21 cellular contexts compared by ENCODE assay signal in the genomic region with DNA sequence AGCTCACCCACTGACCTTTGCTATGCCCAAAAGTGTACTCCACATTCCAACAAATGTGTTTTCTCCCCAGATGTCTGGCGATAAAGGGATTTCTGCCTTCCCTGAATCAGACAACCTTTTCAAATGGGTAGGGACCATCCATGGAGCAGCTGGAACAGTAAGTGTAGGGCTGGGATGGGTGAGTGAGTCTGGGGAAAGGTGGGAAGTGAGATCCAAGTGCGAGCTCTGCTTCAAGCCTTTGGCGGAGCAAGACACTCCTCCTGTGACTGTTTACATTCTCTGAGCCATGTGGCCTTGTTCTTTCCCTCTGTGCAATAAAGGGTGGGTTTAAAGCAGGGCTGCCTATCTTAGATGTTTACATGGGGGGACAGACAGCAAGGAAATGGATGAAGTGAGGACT. TPM values are rescaled to one million over a fixed set of nuclear protein-coding genes. Genes with fewer than 3 reads are reported as not detected.
A peak's percentile ranks its signal among the peaks of the same experiment; 100 is the strongest.
DNase-seq lines count a peak whose midpoint lies in the region; ATAC-seq, FAIRE-seq and TF ChIP-seq lines count a peak whose summit lies in the region.
"Had no signal": no experiment of that assay in that cellular context is flagged by ENCODE, and none has a peak within 500 bp of the region (broad histone marks: within the 10 kb centered on the region; RNA-seq: fewer than 3 reads in every experiment).

No MANE protein-coding gene starts in this region.

- peaks cover 19% of the 10 kb centered on the region for H3F3A ChIP-seq in MM.1S (ENCODE audit: insufficient read depth, low read length)

- H3K27me3 ChIP-seq in MG63 = no peaks in the 10 kb centered on the region
- H3K27me3 ChIP-seq in endodermal cell (ENCODE audit: control insufficient read depth, insufficient read depth, low read length, poor library complexity, severe bottlenecking) = no peaks in the 10 kb centered on the region
- no peaks in the 10 kb centered on the region for H3K27me3 ChIP-seq in MM.1S (replicated peaks; ENCODE audit: insufficient read depth, low read length)
- H3K27me3 ChIP-seq: gastrocnemius medialis, vagina had no signal

- peaks cover 19% of the 10 kb centered on the region for H3K79me2 ChIP-seq in MM.1S (ENCODE audit: low read length)

- H2AFZ ChIP-seq in MM.1S (ENCODE audit: low read length) = no peak overlapping the region

- H3K27ac ChIP-seq in endodermal cell (ENCODE audit: low read depth, low read length) (no peak overlapping the region), MM.1S (ENCODE audit: low read length) (no peak overlapping the region)
- H3K27ac ChIP-seq: vagina had no signal

- DNase-seq in activated naive CD8-positive, alpha-beta T cell treated with anti-CD3 and anti-CD28 coated beads, Interleukin-2, amount 10 ng/mL, durations not matched to agents 7 days and 5 days = no peak
- no peak for DNase-seq in activated naive CD8-positive, alpha-beta T cell treated with anti-CD3 and anti-CD28 coated beads for 36 hours
- DNase-seq in MG63 (no peak), endodermal cell (no peak), retinal pigment epithelial cell (ENCODE audit: low read depth) (no peak), HTR-8/SVneo (ENCODE audit: insufficient read length, low spot score) (no peak), MM.1S (no peak), NAMALWA (ENCODE audit: low spot score) (no peak)
- DNase-seq: activated CD8-positive, alpha-beta memory T cell treated with anti-CD3 and anti-CD28 coated beads, Interleukin-2, amount 50 U/mL, for 48 hours; caudate nucleus; effector memory CD4-positive, alpha-beta T cell; gastrocnemius medialis; NCI-H1930; NCI-H524 treated with DMSO at 0.1 percent for 48 hours; T-helper 17 cell had no signal

- POLR2A ChIA-PET in activated naive CD8-positive, alpha-beta T cell treated with anti-CD3 and anti-CD28 coated beads, Interleukin-2, amount 10 ng/mL, durations not matched to agents 7 days and 5 days (lab: Charles Lee) = interaction anchor here (1.6 to 3.3 kb wide), 4 partner anchors 23 to 120 kb away, joined by 6 to 25 read pairs (median 8); a partner anchor contains a TSS

- no peaks in the 10 kb centered on the region for H3K9me2 ChIP-seq in MM.1S (replicated peaks; ENCODE audit: insufficient read depth, low read length)

- H3K4me1 Mint-ChIP-seq in activated naive CD8-positive, alpha-beta T cell treated with anti-CD3 and anti-CD28 coated beads, Interleukin-2, amount 10 ng/mL, durations not matched to agents 7 days and 5 days = peaks cover 21% of the 10 kb centered on the region
- peaks cover 13% of the 10 kb centered on the region for H3K4me1 Mint-ChIP-seq in activated naive CD8-positive, alpha-beta T cell treated with anti-CD3 and anti-CD28 coated beads for 36 hours
- peaks cover 19% of the 10 kb centered on the region for H3K4me1 Mint-ChIP-seq in endodermal cell

- peaks cover 48% of the 10 kb centered on the region for H3K36me3 Mint-ChIP-seq in activated naive CD8-positive, alpha-beta T cell treated with anti-CD3 and anti-CD28 coated beads, Interleukin-2, amount 10 ng/mL, durations not matched to agents 7 days and 5 days
- peaks cover 46% of the 10 kb centered on the region for H3K36me3 Mint-ChIP-seq in activated naive CD8-positive, alpha-beta T cell treated with anti-CD3 and anti-CD28 coated beads for 36 hours
- H3K36me3 Mint-ChIP-seq in endodermal cell (ENCODE audit: low read depth) = peaks cover 40% of the 10 kb centered on the region

- H3K4me3 ChIP-seq in MG63 (peak overlapping the region; percentile 96; the same call in 1 of the 2 replicates), endodermal cell (ENCODE audit: low read length) (peak overlapping the region; percentile 70), retinal pigment epithelial cell (ENCODE audit: low read length) (peak overlapping the region; percentile 10), MM.1S (ENCODE audit: low read length) (no peak overlapping the region)
- H3K4me3 ChIP-seq: gastrocnemius medialis, lung, vagina had no signal

- H3K9me3 ChIP-seq in MG63 (no peaks in the 10 kb centered on the region), endodermal cell (ENCODE audit: control insufficient read depth, low read length) (no peaks in the 10 kb centered on the region), MM.1S (replicated peaks; ENCODE audit: insufficient read depth, low read length) (no peaks in the 10 kb centered on the region)
- H3K9me3 ChIP-seq: gastrocnemius medialis, vagina had no signal

- H3K9me3 Mint-ChIP-seq in activated naive CD8-positive, alpha-beta T cell treated with anti-CD3 and anti-CD28 coated beads, Interleukin-2, amount 10 ng/mL, durations not matched to agents 7 days and 5 days = no peaks in the 10 kb centered on the region
- no peaks in the 10 kb centered on the region for H3K9me3 Mint-ChIP-seq in activated naive CD8-positive, alpha-beta T cell treated with anti-CD3 and anti-CD28 coated beads for 36 hours
- H3K9me3 Mint-ChIP-seq in endodermal cell = no peaks in the 10 kb centered on the region
- H3K9me3 Mint-ChIP-seq: natural killer cell treated with Interleukin-12 subunit alpha and Interleukin-12 subunit beta and Interleukin-15 and Interleukin-18, amount 100 ng/mL, for 72 hours had no signal

- FAIRE-seq in HTR-8/SVneo (lab: Jason Lieb, UNC) = no peak
- FAIRE-seq: D721Med had no signal

- H3K27me3 Mint-ChIP-seq in activated naive CD8-positive, alpha-beta T cell treated with anti-CD3 and anti-CD28 coated beads, Interleukin-2, amount 10 ng/mL, durations not matched to agents 7 days and 5 days = no peaks in the 10 kb centered on the region
- no peaks in the 10 kb centered on the region for H3K27me3 Mint-ChIP-seq in activated naive CD8-positive, alpha-beta T cell treated with anti-CD3 and anti-CD28 coated beads for 36 hours
- H3K27me3 Mint-ChIP-seq in endodermal cell (ENCODE audit: insufficient read depth) = no peaks in the 10 kb centered on the region
- H3K27me3 Mint-ChIP-seq: activated naive CD8-positive, alpha-beta T cell; natural killer cell treated with Interleukin-12 subunit alpha and Interleukin-12 subunit beta and Interleukin-15 and Interleukin-18, amount 100 ng/mL, for 72 hours; T-helper 17 cell had no signal

- H3K9ac ChIP-seq in endodermal cell (ENCODE audit: extremely low read depth, low read length, poor library complexity, severe bottlenecking) (no peak overlapping the region), MM.1S (ENCODE audit: low read length) (no peak overlapping the region)

- H3K36me3 ChIP-seq in MG63 = peaks cover 72% of the 10 kb centered on the region
- H3K36me3 ChIP-seq in endodermal cell (ENCODE audit: control insufficient read depth, insufficient read depth, low read length) = peaks cover 59% of the 10 kb centered on the region
- H3K36me3 ChIP-seq in MM.1S (replicated peaks; ENCODE audit: insufficient read depth, low read length) = 0 out of 2 replicates have a peak, but pooled peaks cover 3% of the 10 kb centered on the region

- peak overlapping the region; percentile 40 for H3K4me3 Mint-ChIP-seq in activated naive CD8-positive, alpha-beta T cell treated with anti-CD3 and anti-CD28 coated beads, Interleukin-2, amount 10 ng/mL, durations not matched to agents 7 days and 5 days
- no peak overlapping the region for H3K4me3 Mint-ChIP-seq in activated naive CD8-positive, alpha-beta T cell treated with anti-CD3 and anti-CD28 coated beads for 36 hours
- H3K4me3 Mint-ChIP-seq in endodermal cell = peak overlapping the region; percentile 91

- ATAC-seq in activated naive CD8-positive, alpha-beta T cell treated with anti-CD3 and anti-CD28 coated beads, Interleukin-2, amount 10 ng/mL, durations not matched to agents 7 days and 5 days (ENCODE audit: low read depth) = no peak
- ATAC-seq: gastrocnemius medialis; natural killer cell treated with Interleukin-12 subunit alpha and Interleukin-12 subunit beta and Interleukin-15 and Interleukin-18, amount 100 ng/mL, for 72 hours; T-helper 17 cell had no signal

- H3K4me1 ChIP-seq in endodermal cell (ENCODE audit: control insufficient read depth, insufficient read depth, low read length) = peaks cover 10% of the 10 kb centered on the region
- no peaks in the 10 kb centered on the region for H3K4me1 ChIP-seq in MM.1S (ENCODE audit: low read length)

- no peak overlapping the region for H3K27ac Mint-ChIP-seq in activated naive CD8-positive, alpha-beta T cell treated with anti-CD3 and anti-CD28 coated beads, Interleukin-2, amount 10 ng/mL, durations not matched to agents 7 days and 5 days
- H3K27ac Mint-ChIP-seq in activated naive CD8-positive, alpha-beta T cell treated with anti-CD3 and anti-CD28 coated beads for 36 hours = no peak overlapping the region
- H3K27ac Mint-ChIP-seq in endodermal cell = no peak overlapping the region
- H3K27ac Mint-ChIP-seq: activated naive CD8-positive, alpha-beta T cell; T-helper 17 cell had no signal

- no peaks in the 10 kb centered on the region for H4K20me1 ChIP-seq in MM.1S (ENCODE audit: insufficient read depth, low read length)

- TF ChIP-seq CTCF in endodermal cell (conservative IDR thresholded peaks at IDR 0.05) (no peak), retinal pigment epithelial cell (conservative IDR thresholded peaks at IDR 0.05; ENCODE audit: low read depth, low read length) (no peak), MM.1S (IDR thresholded peaks at IDR 0.05; ENCODE audit: low read length) (no peak)

- 96 to 100% methylated on average over 1 to 3 of the region's 3 CpGs for WGBS in endodermal cell (ENCODE audit: insufficient coverage in 1 of 2, insufficient read length in 1 of 2), 2 experiments

- H3K4me2 ChIP-seq in MM.1S (ENCODE audit: low read depth, low read length) = no peak overlapping the region

RNA-seq across cellular contexts. Expression of a gene that starts 1.9 kb away (rescaled TPM):
- 100 to 1,000 TPM; 153 to 154 TPM for total RNA-seq in activated naive CD8-positive, alpha-beta T cell treated with anti-CD3 and anti-CD28 coated beads, Interleukin-2, amount 10 ng/mL, durations not matched to agents 7 days and 5 days
- 100 to 1,000 TPM; 185 to 188 TPM for total RNA-seq in activated naive CD8-positive, alpha-beta T cell treated with anti-CD3 and anti-CD28 coated beads for 36 hours
- 69.5 and 72.7 TPM in 2 replicates for total RNA-seq in MG63 (2014; rRNA removed; shearing (Covaris generic); ENCODE audit: low replicate concordance)
- total RNA-seq in endodermal cell = 100 to 1,000 TPM; 139 to 216 TPM
- polyA plus RNA-seq in endodermal cell (2013, experiment 1 of 2) = 322 TPM
- 323 TPM for polyA plus RNA-seq in endodermal cell (2013, experiment 2 of 2)

RNA-seq across cellular contexts. Expression of a gene that starts 12.8 kb away (rescaled TPM):
- not detected for total RNA-seq in activated naive CD8-positive, alpha-beta T cell treated with anti-CD3 and anti-CD28 coated beads, Interleukin-2, amount 10 ng/mL, durations not matched to agents 7 days and 5 days
- not detected for total RNA-seq in activated naive CD8-positive, alpha-beta T cell treated with anti-CD3 and anti-CD28 coated beads for 36 hours
- not detected in 2 replicates for total RNA-seq in MG63 (2014; rRNA removed; shearing (Covaris generic); ENCODE audit: low replicate concordance)
- total RNA-seq in endodermal cell = under 1 TPM in 1 of 2 donors, not detected in 1; 0.51 TPM
- 1.2 TPM for polyA plus RNA-seq in endodermal cell (2013, experiment 1 of 2)
- not detected for polyA plus RNA-seq in endodermal cell (2013, experiment 2 of 2)
- total RNA-seq: M059J; natural killer cell treated with Interleukin-12 subunit alpha and Interleukin-12 subunit beta and Interleukin-15 and Interleukin-18, amount 100 ng/mL, for 72 hours; vagina had no signal

RNA-seq across cellular contexts. Expression of a gene that starts 19.3 kb away (rescaled TPM):
- 1 to 10 TPM; 2.0 to 2.5 TPM for total RNA-seq in activated naive CD8-positive, alpha-beta T cell treated with anti-CD3 and anti-CD28 coated beads, Interleukin-2, amount 10 ng/mL, durations not matched to agents 7 days and 5 days
- total RNA-seq in activated naive CD8-positive, alpha-beta T cell treated with anti-CD3 and anti-CD28 coated beads for 36 hours = 1 to 10 TPM; 1.3 to 1.5 TPM
- 55.6 and 74.9 TPM in 2 replicates for total RNA-seq in MG63 (2014; rRNA removed; shearing (Covaris generic); ENCODE audit: low replicate concordance)
- total RNA-seq in endodermal cell = 10 to 100 TPM; 18.0 to 18.8 TPM
- polyA plus RNA-seq in endodermal cell (2013, experiment 1 of 2) = 9.3 TPM
- polyA plus RNA-seq in endodermal cell (2013, experiment 2 of 2) = 10.5 TPM

RNA-seq across cellular contexts. Expression of a gene that starts 22.6 kb away (rescaled TPM):
- total RNA-seq in activated naive CD8-positive, alpha-beta T cell treated with anti-CD3 and anti-CD28 coated beads, Interleukin-2, amount 10 ng/mL, durations not matched to agents 7 days and 5 days = 10 to 100 TPM; 29.0 to 30.9 TPM
- total RNA-seq in activated naive CD8-positive, alpha-beta T cell treated with anti-CD3 and anti-CD28 coated beads for 36 hours = 10 to 100 TPM; 31.1 to 31.5 TPM
- 50.3 and 70.0 TPM in 2 replicates for total RNA-seq in MG63 (2014; rRNA removed; shearing (Covaris generic); ENCODE audit: low replicate concordance)
- 10 to 100 TPM; 31.5 to 36.1 TPM for total RNA-seq in endodermal cell
- polyA plus RNA-seq in endodermal cell (2013, experiment 1 of 2) = 46.4 TPM
- polyA plus RNA-seq in endodermal cell (2013, experiment 2 of 2) = 43.3 TPM

RNA-seq across cellular contexts. Expression of a gene that starts 22.6 kb away (rescaled TPM):
- not detected for total RNA-seq in activated naive CD8-positive, alpha-beta T cell treated with anti-CD3 and anti-CD28 coated beads, Interleukin-2, amount 10 ng/mL, durations not matched to agents 7 days and 5 days
- not detected for total RNA-seq in activated naive CD8-positive, alpha-beta T cell treated with anti-CD3 and anti-CD28 coated beads for 36 hours
- total RNA-seq in MG63 (2014; rRNA removed; shearing (Covaris generic); ENCODE audit: low replicate concordance) = 0.59 TPM in 1 of 2 replicates, not detected in the other
- total RNA-seq in endodermal cell = under 1 TPM in 1 of 2 donors, not detected in 1; 0.66 TPM
- not detected for polyA plus RNA-seq in endodermal cell (2013, experiment 1 of 2)
- polyA plus RNA-seq in endodermal cell (2013, experiment 2 of 2) = not detected
- total RNA-seq: gastrocnemius medialis; M059J; natural killer cell treated with Interleukin-12 subunit alpha and Interleukin-12 subunit beta and Interleukin-15 and Interleukin-18, amount 100 ng/mL, for 72 hours; vagina had no signal

Comparison
In these comparisons a context has a peak if more than half of its experiments do, and no peak if none do; other contexts are left out.
1. RNA of a gene that starts 19.3 kb away (total RNA-seq): 55.6 to 74.9 TPM in MG63 and 18.0 to 18.8 TPM in endodermal cell; 2.0 to 2.5 TPM in activated naive CD8-positive, alpha-beta T cell treated with anti-CD3 and anti-CD28 coated beads, Interleukin-2, amount 10 ng/mL, durations not matched to agents 7 days and 5 days and 1.3 to 1.5 TPM in activated naive CD8-positive, alpha-beta T cell treated with anti-CD3 and anti-CD28 coated beads for 36 hours; every median in the first group is over 4 times any median in the second.